ENCODE assay signal across 8 cellular contexts in the genomic region with DNA sequence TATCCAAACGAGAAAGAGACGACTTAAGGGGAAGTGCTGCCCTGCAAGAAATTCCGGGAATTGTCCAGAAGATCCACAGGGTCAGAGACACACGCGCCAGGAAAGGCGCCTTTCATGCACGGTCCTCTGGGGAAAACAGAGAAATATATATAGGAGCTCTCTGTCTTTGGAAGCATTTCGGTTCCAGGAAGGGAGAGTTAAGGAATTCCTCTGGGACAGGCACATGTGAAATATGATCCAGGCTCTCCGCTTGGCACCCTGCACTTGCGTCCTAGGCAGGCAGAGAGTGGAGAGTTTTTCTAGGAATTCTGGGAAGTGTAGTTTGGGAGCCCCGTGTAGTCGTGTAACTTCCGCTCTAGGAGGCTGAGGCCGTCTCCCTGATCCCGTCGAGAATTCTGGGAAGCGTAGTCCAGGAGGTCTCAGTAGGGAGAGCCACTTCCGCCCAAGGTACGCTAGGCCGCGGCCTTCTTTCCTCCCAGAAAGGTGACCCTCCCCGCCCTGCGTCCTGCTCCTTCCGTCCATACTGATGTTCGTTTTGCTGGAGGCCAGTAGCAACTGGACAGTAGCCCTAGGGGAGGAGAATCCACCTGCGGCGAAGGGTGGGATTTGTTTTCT.
DNase-seq lines count a peak whose midpoint lies in the region; ATAC-seq and TF ChIP-seq lines count a peak whose summit lies in the region.
"Not testable (repeated sequence)": the region's sequence is repeated elsewhere in the genome, so short reads cannot be mapped to it uniquely, and the experiment has no call there.

No MANE protein-coding gene starts in this region.

- not testable (repeated sequence) for H3K27me3 ChIP-seq in MG63; Panc1 (ENCODE audit: control insufficient read depth, insufficient read depth, low read length); body of pancreas; kidney epithelial cell (ENCODE audit: control insufficient read depth, insufficient read depth, low read length); tibial artery

- CTCF ChIA-PET in Panc1 (lab: Charles Lee) = not testable (repeated sequence)

- TF ChIP-seq POLR2A in body of pancreas (IDR thresholded peaks at IDR 0.05) = peak in 2 of 3 donors; percentile 58 to 68

- WGBS in body of pancreas, 2 donors = 1 to 6% methylated on average over 16 to 26 of the region's 27 CpGs

- TF ChIP-seq CTCF in Panc1 (IDR thresholded peaks at IDR 0.05); body of pancreas (IDR thresholded peaks at IDR 0.05); fibroblast of pulmonary artery (IDR thresholded peaks at IDR 0.05; ENCODE audit: low read length, missing control alignments); kidney epithelial cell (IDR thresholded peaks at IDR 0.05; ENCODE audit: insufficient read depth, low read length, poor library complexity, severe bottlenecking); omental fat pad (IDR thresholded peaks at IDR 0.05); tibial artery (IDR thresholded peaks at IDR 0.05): not testable (repeated sequence)

- not testable (repeated sequence) for BruUV-seq in Panc1 (replicated peaks; lab: Mats Ljungman, UMichigan)

- DNase-seq in DMS114 treated with DMSO at 0.1 percent for 48 hours (lab: John Stamatoyannopoulos, UW; ENCODE audit: unreplicated experiment) (peak; percentile 79), MG63 (peak; percentile 88), Panc1 (ENCODE audit: low read depth, low spot score) (peak; percentile 92), body of pancreas (peak; percentile 83 to 95 (median 86)), fibroblast of pulmonary artery (ENCODE audit: low read depth) (peak; percentile 53), tibial artery (peak; percentile 84 to 87)
- DNase-seq in kidney epithelial cell (ENCODE audit: low read depth); omental fat pad (ENCODE audit: low spot score): not testable (repeated sequence)

- ATAC-seq in Panc1 (peak; percentile 100), body of pancreas (peak; percentile 100), omental fat pad (ENCODE audit: low FRiP score) (peak; percentile 99)

- in situ Hi-C loops in Panc1 (cut with HindIII; ENCODE audit: low pct_unique_long_range_greater_than_20kb, low sequenced_read_pairs) = not testable (repeated sequence)

- intact Hi-C loops in Panc1 (cut with micrococcal nuclease; ENCODE audit: unreplicated experiment); body of pancreas (cut with DNase I); tibial artery (cut with DNase I; ENCODE audit: low total_unique reads): not testable (repeated sequence)

- H3K4me3 ChIP-seq in MG63 = peak overlapping the region; percentile 51
- H3K4me3 ChIP-seq in Panc1 (ENCODE audit: low read depth in 2 of 2, low read length in 2 of 2) = peak overlapping the region; percentile 55 to 66
- H3K4me3 ChIP-seq in body of pancreas = peak overlapping the region in 1 of 2 donors; percentile 8
- peak overlapping the region; percentile 36 for H3K4me3 ChIP-seq in fibroblast of pulmonary artery (replicated peaks; ENCODE audit: low read depth, low read length)
- peak overlapping the region; percentile 22 for H3K4me3 ChIP-seq in kidney epithelial cell (ENCODE audit: low read depth, low read length)
- peak overlapping the region; percentile 50 to 54 for H3K4me3 ChIP-seq in tibial artery

- H3K9me3 ChIP-seq in MG63; Panc1 (ENCODE audit: control insufficient read depth, insufficient read depth, low read depth, low read length); body of pancreas; tibial artery: not testable (repeated sequence)

- H3K4me1 ChIP-seq in Panc1 (ENCODE audit: control insufficient read depth, insufficient read depth, low read length); body of pancreas; tibial artery: not testable (repeated sequence)

- POLR2A ChIA-PET in Panc1 (lab: Charles Lee) = not testable (repeated sequence)

- H3K27ac ChIP-seq in Panc1 (ENCODE audit: low read length) = peak overlapping the region; percentile 90
- peak overlapping the region in 3 of 4 donors; percentile 49 to 64 (median 61) for H3K27ac ChIP-seq in body of pancreas
- peak overlapping the region; percentile 54 to 63 for H3K27ac ChIP-seq in tibial artery

- H3K36me3 ChIP-seq in MG63; Panc1 (ENCODE audit: control insufficient read depth, insufficient read depth, low read length); body of pancreas (replicated peaks in 1 of 2; ENCODE audit: insufficient read depth in 1 of 2, low read depth in 2 of 2); kidney epithelial cell (ENCODE audit: control insufficient read depth, insufficient read depth, low read length); tibial artery: not testable (repeated sequence)
